ENCODE assay signal across 1 cellular context in the genomic region with DNA sequence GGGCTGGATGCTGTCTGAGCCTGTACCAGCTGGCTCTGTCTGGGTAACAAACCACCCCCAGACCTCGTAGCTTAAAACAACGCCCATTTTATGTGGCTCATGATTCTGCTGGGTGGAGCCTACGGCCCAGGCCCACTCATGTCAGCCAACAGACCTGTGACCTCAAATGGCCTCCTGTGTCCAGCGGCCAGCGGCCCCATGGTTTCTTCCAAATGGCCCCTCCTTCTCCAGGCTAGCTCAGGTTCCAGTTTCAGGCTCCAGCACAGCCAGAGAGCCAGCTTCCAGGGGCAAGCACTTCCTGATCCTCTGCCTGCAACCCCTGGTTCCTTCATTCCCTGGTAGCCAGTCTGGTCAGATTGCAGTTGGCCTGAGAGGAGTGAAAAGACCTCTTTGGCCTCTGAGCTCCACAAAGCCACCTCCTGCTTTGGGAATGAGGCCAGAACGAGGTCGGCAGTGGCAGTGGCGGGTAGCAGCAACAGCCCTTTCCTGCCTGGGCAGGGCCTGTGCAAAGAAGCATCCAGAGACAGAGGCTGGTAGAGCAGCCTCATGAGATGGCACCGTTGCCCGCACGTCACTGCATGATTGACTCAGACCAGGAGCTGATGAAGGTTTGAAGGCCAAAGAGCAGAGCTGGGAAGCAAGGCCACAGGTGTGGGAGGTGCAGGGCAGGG.
TF ChIP-seq lines count a peak whose summit lies in the region.

No MANE protein-coding gene starts in this region.

TF ChIP-seq in K562, 482 proteins besides CTCF, POLR2A, EP300 and RAD21 (continued from another document):
- TF ChIP-seq, protein P1, sequence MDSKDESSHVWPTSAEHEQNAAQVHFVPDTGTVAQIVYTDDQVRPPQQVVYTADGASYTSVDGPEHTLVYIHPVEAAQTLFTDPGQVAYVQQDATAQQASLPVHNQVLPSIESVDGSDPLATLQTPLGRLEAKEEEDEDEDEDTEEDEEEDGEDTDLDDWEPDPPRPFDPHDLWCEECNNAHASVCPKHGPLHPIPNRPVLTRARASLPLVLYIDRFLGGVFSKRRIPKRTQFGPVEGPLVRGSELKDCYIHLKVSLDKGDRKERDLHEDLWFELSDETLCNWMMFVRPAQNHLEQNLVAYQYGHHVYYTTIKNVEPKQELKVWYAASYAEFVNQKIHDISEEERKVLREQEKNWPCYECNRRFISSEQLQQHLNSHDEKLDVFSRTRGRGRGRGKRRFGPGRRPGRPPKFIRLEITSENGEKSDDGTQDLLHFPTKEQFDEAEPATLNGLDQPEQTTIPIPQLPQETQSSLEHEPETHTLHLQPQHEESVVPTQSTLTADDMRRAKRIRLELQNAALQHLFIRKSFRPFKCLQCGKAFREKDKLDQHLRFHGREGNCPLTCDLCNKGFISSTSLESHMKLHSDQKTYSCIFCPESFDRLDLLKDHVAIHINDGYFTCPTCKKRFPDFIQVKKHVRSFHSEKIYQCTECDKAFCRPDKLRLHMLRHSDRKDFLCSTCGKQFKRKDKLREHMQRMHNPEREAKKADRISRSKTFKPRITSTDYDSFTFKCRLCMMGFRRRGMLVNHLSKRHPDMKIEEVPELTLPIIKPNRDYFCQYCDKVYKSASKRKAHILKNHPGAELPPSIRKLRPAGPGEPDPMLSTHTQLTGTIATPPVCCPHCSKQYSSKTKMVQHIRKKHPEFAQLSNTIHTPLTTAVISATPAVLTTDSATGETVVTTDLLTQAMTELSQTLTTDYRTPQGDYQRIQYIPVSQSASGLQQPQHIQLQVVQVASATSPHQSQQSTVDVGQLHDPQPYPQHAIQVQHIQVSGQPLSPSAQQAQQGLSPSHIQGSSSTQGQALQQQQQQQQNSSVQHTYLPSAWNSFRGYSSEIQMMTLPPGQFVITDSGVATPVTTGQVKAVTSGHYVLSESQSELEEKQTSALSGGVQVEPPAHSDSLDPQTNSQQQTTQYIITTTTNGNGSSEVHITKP (IDR thresholded peaks at IDR 0.05; ENCODE audit: partially characterized antibody), result peak; percentile 87
- TF ChIP-seq SAFB2 (IDR thresholded peaks at IDR 0.05; ENCODE audit: borderline replicate concordance, low read depth, low read length, severe bottlenecking) (no peak), KHSRP (IDR thresholded peaks at IDR 0.05) (no peak), TAF15 (IDR thresholded peaks at IDR 0.05; ENCODE audit: low read depth, low read length) (no peak), MECOM (CRISPR knock-in tag; IDR thresholded peaks at IDR 0.05) (no peak), RBBP5 (IDR thresholded peaks at IDR 0.05; ENCODE audit: borderline replicate concordance, insufficient read depth, low read length, poor library complexity, severe bottlenecking) (peak; percentile 48), NR2C2 (CRISPR knock-in tag; IDR thresholded peaks at IDR 0.05) (no peak), NR2C2 (tag; IDR thresholded peaks at IDR 0.05) (peak; percentile 72), ZBTB7A (IDR thresholded peaks at IDR 0.05; ENCODE audit: borderline replicate concordance, control insufficient read depth, low read depth, low read length) (no peak)
- TF ChIP-seq, protein P2, sequence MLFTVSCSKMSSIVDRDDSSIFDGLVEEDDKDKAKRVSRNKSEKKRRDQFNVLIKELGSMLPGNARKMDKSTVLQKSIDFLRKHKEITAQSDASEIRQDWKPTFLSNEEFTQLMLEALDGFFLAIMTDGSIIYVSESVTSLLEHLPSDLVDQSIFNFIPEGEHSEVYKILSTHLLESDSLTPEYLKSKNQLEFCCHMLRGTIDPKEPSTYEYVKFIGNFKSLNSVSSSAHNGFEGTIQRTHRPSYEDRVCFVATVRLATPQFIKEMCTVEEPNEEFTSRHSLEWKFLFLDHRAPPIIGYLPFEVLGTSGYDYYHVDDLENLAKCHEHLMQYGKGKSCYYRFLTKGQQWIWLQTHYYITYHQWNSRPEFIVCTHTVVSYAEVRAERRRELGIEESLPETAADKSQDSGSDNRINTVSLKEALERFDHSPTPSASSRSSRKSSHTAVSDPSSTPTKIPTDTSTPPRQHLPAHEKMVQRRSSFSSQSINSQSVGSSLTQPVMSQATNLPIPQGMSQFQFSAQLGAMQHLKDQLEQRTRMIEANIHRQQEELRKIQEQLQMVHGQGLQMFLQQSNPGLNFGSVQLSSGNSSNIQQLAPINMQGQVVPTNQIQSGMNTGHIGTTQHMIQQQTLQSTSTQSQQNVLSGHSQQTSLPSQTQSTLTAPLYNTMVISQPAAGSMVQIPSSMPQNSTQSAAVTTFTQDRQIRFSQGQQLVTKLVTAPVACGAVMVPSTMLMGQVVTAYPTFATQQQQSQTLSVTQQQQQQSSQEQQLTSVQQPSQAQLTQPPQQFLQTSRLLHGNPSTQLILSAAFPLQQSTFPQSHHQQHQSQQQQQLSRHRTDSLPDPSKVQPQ (CRISPR knock-in tag; IDR thresholded peaks at IDR 0.05; ENCODE audit: borderline replicate concordance), result no peak
TF ChIP-seq in K562: peak in this region for 3.
